Comparison of ENCODE assay signal across 8 cellular contexts in genomic region chr1:225817611-225818061, GRCh38.
A peak's percentile ranks its signal among the peaks of the same experiment; 100 is the strongest.
DNase-seq lines count a peak whose midpoint lies in the region; ATAC-seq and TF ChIP-seq lines count a peak whose summit lies in the region.

No MANE protein-coding gene starts in this region.

- peak overlapping the region; percentile 63; the same call in 1 of the 2 replicates for H3K9ac ChIP-seq in iPS-20b (ENCODE audit: low read depth, low read length)

- TF ChIP-seq CTCF in AG09319 (IDR thresholded peaks at IDR 0.05; ENCODE audit: low read depth, low read length) = no peak
- no peak for TF ChIP-seq CTCF in brain microvascular endothelial cell (IDR thresholded peaks at IDR 0.05; ENCODE audit: low read depth, low read length, missing control alignments)

- H3K36me3 ChIP-seq in KOPT-K1 (ENCODE audit: insufficient read depth, low read length) (no peaks in the 10 kb centered on the region), brain microvascular endothelial cell (replicated peaks) (no peaks in the 10 kb centered on the region), iPS-20b (ENCODE audit: insufficient read depth, low read depth, low read length) (0 out of 2 replicates have a peak, but pooled peaks cover 2% of the 10 kb centered on the region)

- H3K4me1 ChIP-seq in iPS-20b (ENCODE audit: insufficient read depth, low read length) = peaks cover 35% of the 10 kb centered on the region

- no peak for ATAC-seq in HG02852 (IDR thresholded peaks at IDR 0.05; ENCODE audit: unreplicated experiment)

- H3K27me3 ChIP-seq in brain microvascular endothelial cell (replicated peaks) (no peaks in the 10 kb centered on the region), iPS-20b (ENCODE audit: insufficient read depth, low read length) (no peaks in the 10 kb centered on the region)

- in situ Hi-C loops in brain microvascular endothelial cell (cut with HindIII; ENCODE audit: low pct_ligation_motif_present, low sequenced_read_pairs) = loop anchor here (25.0 kb wide), 1 partner anchor 170 kb away; the partner anchor contains the start of gene SDE2

- no peaks in the 10 kb centered on the region for H3K9me3 ChIP-seq in KOPT-K1 (ENCODE audit: insufficient read depth, low read length, poor library complexity, severe bottlenecking)
- H3K9me3 ChIP-seq in iPS-20b (ENCODE audit: insufficient read depth, low read depth, low read length) = no peaks in the 10 kb centered on the region

- no peak overlapping the region for H3K4me3 ChIP-seq in brain microvascular endothelial cell (ENCODE audit: low read depth, low read length)
- no peak overlapping the region for H3K4me3 ChIP-seq in iPS-20b (ENCODE audit: low read length)
- H3K4me3 ChIP-seq in skin epidermis = no peak overlapping the region

- peak; percentile 86 for DNase-seq in AG09319 (ENCODE audit: extremely low read depth, low read depth)
- peak; percentile 55 for DNase-seq in brain microvascular endothelial cell
- no peak for DNase-seq in iPS-NIHi11 (ENCODE audit: low spot score)
- DNase-seq in stimulated activated CD4-positive, alpha-beta T cell treated with anti-CD3 and anti-CD28 coated beads, Interleukin-15, amount 100 ng/mL, for 24 hours = no peak

- peak overlapping the region; percentile 29 for H3K27ac ChIP-seq in KOPT-K1 (ENCODE audit: low read depth, low read length, poor library complexity, severe bottlenecking)
- no peak overlapping the region for H3K27ac ChIP-seq in brain microvascular endothelial cell
- peak overlapping the region; percentile 60 for H3K27ac ChIP-seq in iPS-20b (ENCODE audit: low read length)
- H3K27ac ChIP-seq in skin epidermis = peak overlapping the region in 20 of 21 experiments; percentile 37 to 87 (median 76)

Comparison
In these comparisons a context has a peak if more than half of its experiments do, and no peak if none do; other contexts are left out.
1. DNase-seq: peak in AG09319 (single experiment) and brain microvascular endothelial cell (single experiment); none in iPS-NIHi11 (single experiment) and stimulated activated CD4-positive, alpha-beta T cell treated with anti-CD3 and anti-CD28 coated beads, Interleukin-15, amount 100 ng/mL, for 24 hours (single experiment).